1 cellular context compared by ENCODE assay signal in the genomic region with DNA sequence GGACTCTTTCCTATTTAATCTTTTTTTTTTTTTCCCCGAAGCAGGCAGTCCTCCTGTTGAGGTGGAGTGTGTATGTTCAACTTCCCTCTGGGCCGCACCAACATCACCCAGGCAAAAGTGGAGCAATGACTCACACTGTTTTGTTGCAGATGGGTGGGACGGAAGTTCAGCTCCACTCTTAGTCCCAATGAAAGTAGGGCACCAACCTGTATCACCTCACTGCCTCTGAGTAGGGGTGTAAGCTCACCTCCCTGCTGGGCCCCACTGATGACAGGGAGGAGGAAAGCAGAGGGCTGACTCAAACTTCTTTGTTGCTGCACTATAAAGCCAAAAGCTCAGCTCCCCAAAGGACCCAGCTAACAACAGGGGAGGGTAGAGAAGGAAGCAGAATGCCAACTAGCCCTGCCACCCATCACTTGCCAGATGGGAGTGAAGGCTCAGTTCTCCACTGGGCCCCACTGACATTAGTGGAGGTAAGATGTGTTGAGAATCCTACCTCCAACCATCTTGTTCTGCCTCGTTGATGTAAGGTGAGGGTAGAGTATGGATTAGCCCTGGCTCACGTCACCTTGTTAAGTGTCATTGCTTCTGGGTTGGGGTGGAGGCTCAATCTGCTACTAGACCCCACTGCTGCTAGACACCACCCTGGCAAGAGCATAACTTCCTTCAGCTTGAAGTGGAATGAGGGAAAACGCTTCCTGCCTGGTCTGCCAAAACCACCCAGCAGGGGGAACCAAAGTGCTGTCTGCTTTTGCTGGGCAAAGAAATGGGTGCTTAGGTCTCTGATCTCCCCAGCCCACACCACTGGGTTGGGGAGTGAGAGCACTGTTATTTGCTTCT.
TF ChIP-seq lines count a peak whose summit lies in the region.

No MANE protein-coding gene starts in this region.

TF ChIP-seq in HepG2, 621 proteins besides CTCF, POLR2A, EP300 and RAD21 (continued from another document):
- TF ChIP-seq, protein P1, sequence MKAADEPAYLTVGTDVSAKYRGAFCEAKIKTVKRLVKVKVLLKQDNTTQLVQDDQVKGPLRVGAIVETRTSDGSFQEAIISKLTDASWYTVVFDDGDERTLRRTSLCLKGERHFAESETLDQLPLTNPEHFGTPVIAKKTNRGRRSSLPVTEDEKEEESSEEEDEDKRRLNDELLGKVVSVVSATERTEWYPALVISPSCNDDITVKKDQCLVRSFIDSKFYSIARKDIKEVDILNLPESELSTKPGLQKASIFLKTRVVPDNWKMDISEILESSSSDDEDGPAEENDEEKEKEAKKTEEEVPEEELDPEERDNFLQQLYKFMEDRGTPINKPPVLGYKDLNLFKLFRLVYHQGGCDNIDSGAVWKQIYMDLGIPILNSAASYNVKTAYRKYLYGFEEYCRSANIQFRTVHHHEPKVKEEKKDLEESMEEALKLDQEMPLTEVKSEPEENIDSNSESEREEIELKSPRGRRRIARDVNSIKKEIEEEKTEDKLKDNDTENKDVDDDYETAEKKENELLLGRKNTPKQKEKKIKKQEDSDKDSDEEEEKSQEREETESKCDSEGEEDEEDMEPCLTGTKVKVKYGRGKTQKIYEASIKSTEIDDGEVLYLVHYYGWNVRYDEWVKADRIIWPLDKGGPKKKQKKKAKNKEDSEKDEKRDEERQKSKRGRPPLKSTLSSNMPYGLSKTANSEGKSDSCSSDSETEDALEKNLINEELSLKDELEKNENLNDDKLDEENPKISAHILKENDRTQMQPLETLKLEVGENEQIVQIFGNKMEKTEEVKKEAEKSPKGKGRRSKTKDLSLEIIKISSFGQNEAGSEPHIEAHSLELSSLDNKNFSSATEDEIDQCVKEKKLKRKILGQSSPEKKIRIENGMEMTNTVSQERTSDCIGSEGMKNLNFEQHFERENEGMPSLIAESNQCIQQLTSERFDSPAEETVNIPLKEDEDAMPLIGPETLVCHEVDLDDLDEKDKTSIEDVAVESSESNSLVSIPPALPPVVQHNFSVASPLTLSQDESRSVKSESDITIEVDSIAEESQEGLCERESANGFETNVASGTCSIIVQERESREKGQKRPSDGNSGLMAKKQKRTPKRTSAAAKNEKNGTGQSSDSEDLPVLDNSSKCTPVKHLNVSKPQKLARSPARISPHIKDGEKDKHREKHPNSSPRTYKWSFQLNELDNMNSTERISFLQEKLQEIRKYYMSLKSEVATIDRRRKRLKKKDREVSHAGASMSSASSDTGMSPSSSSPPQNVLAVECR (CRISPR knock-in tag; IDR thresholded peaks at IDR 0.05; ENCODE audit: borderline replicate concordance) = peak; percentile 31; the same call in 1 of the 2 replicates
- TF ChIP-seq ARID3A (IDR thresholded peaks at IDR 0.05; ENCODE audit: low read depth, low read length) = no peak
- peak; percentile 54 for TF ChIP-seq FOSL2 (CRISPR knock-in tag; IDR thresholded peaks at IDR 0.05)
